Comparison of ENCODE assay signal across 8 cellular contexts in genomic region chrX:139930923-139931645, GRCh38. TPM values are rescaled to one million over a fixed set of nuclear protein-coding genes. Genes with fewer than 3 reads are reported as not detected.
DNase-seq lines count a peak whose midpoint lies in the region; ATAC-seq lines count a peak whose summit lies in the region.

No MANE protein-coding gene starts in this region.

- peak overlapping the region; percentile 42 for H3K4me3 ChIP-seq in CD8-positive, alpha-beta memory T cell (ENCODE audit: low read length)
- peak overlapping the region; percentile 90 for H3K4me3 ChIP-seq in HUES48 (ENCODE audit: low read depth, low read length)
- peak overlapping the region; percentile 59 for H3K4me3 ChIP-seq in endocrine pancreas (ENCODE audit: control insufficient read depth, insufficient read depth, low read length)
- H3K4me3 ChIP-seq in muscle layer of colon (ENCODE audit: low read depth in 1 of 2, low read length in 2 of 2), result peak overlapping the region; percentile 16 to 57
- H3K4me3 ChIP-seq in urinary bladder (ENCODE audit: low read depth, low read length), result peak overlapping the region; percentile 91

- DNase-seq in CD8-positive, alpha-beta memory T cell, result peak in 4 of 5 donors; percentile 2 to 43 (median 17)
- DNase-seq in activated CD4-positive, alpha-beta T cell treated with anti-CD3 and anti-CD28 coated beads for 48 hours, result peak; percentile 21
- no peak for DNase-seq in hippocampal formation (lab: John Stamatoyannopoulos, UW)

- no peaks in the 10 kb centered on the region for H3K9me3 Mint-ChIP-seq in CD8-positive, alpha-beta memory T cell

- H3K36me3 Mint-ChIP-seq in CD8-positive, alpha-beta memory T cell, result peaks cover 0 to 3% (median 0%) of the 10 kb centered on the region in 3 donors

- POLR2A ChIA-PET in CD8-positive, alpha-beta memory T cell (lab: Charles Lee), result no interaction called here

- H3K4me1 Mint-ChIP-seq in CD8-positive, alpha-beta memory T cell, result peaks cover 25 to 32% (median 31%) of the 10 kb centered on the region in 3 donors

- peak overlapping the region in 5 of 8 donors; percentile 47 to 87 (median 77) for H3K27ac Mint-ChIP-seq in CD8-positive, alpha-beta memory T cell

- CTCF ChIA-PET in CD8-positive, alpha-beta memory T cell (lab: Charles Lee), result interaction anchor here (0.9 to 1.0 kb wide), 2 partner anchors 19 to 193 kb away, joined by 3 to 4 read pairs; no protein-coding TSS in a partner anchor

- H3K27ac ChIP-seq in CD8-positive, alpha-beta memory T cell (ENCODE audit: low read depth, low read length), result peak overlapping the region; percentile 83
- H3K27ac ChIP-seq in HUES48 (ENCODE audit: low read depth, low read length) (no peak overlapping the region), muscle layer of colon (ENCODE audit: low read depth, low read length) (peak overlapping the region; percentile 70), urinary bladder (ENCODE audit: low read depth) (no peak overlapping the region)

- peaks cover 9% of the 10 kb centered on the region for H3K4me1 ChIP-seq in CD8-positive, alpha-beta memory T cell (ENCODE audit: insufficient read depth, low read length)
- peaks cover 39% of the 10 kb centered on the region for H3K4me1 ChIP-seq in HUES48 (ENCODE audit: control insufficient read depth, insufficient read depth, low read length)
- no peaks in the 10 kb centered on the region for H3K4me1 ChIP-seq in endocrine pancreas (ENCODE audit: control insufficient read depth, insufficient read depth, low read length)
- H3K4me1 ChIP-seq in muscle layer of colon (ENCODE audit: insufficient read depth, low read length), result peaks cover 4% of the 10 kb centered on the region
- no peaks in the 10 kb centered on the region for H3K4me1 ChIP-seq in urinary bladder (ENCODE audit: insufficient read depth)

- H3K9ac ChIP-seq in HUES48 (ENCODE audit: low read depth, low read length), result peak overlapping the region; percentile 64
- peak overlapping the region; percentile 51 for H3K9ac ChIP-seq in endocrine pancreas (ENCODE audit: control insufficient read depth, insufficient read depth, low read length)
- H3K9ac ChIP-seq in muscle layer of colon (ENCODE audit: low read length), result no peak overlapping the region

- H3K27me3 Mint-ChIP-seq in CD8-positive, alpha-beta memory T cell, result peaks cover 0 to 8% of the 10 kb centered on the region in 2 donors

- peak overlapping the region; percentile 78 to 92 (median 83) for H3K4me3 Mint-ChIP-seq in CD8-positive, alpha-beta memory T cell

- H3K27me3 ChIP-seq in CD8-positive, alpha-beta memory T cell (ENCODE audit: insufficient read depth, low read length, poor library complexity, severe bottlenecking), result no peaks in the 10 kb centered on the region
- H3K27me3 ChIP-seq in HUES48 (ENCODE audit: control insufficient read depth, insufficient read depth, low read length) (0 out of 2 replicates have a peak, but pooled peaks cover 3% of the 10 kb centered on the region), endocrine pancreas (ENCODE audit: control insufficient read depth, insufficient read depth, low read length) (no peaks in the 10 kb centered on the region), muscle layer of colon (ENCODE audit: control insufficient read depth in 1 of 2, insufficient read depth in 2 of 2, low read length in 2 of 2) (no peaks in the 10 kb centered on the region)

- no peaks in the 10 kb centered on the region for H3K9me3 ChIP-seq in CD8-positive, alpha-beta memory T cell (ENCODE audit: low read length)
- H3K9me3 ChIP-seq in HUES48 (ENCODE audit: control insufficient read depth, insufficient read depth, low read length), result no peaks in the 10 kb centered on the region
- no peaks in the 10 kb centered on the region for H3K9me3 ChIP-seq in endocrine pancreas (ENCODE audit: control insufficient read depth, low read length)
- H3K9me3 ChIP-seq in muscle layer of colon (ENCODE audit: low read length), result no peaks in the 10 kb centered on the region

- no peak for ATAC-seq in GM21717 (IDR thresholded peaks at IDR 0.05; ENCODE audit: unreplicated experiment)

- WGBS in urinary bladder, result 5% methylated on average over 27 of the region's 27 CpGs

- H3K36me3 ChIP-seq in CD8-positive, alpha-beta memory T cell (ENCODE audit: insufficient read depth, low read length), result no peaks in the 10 kb centered on the region
- H3K36me3 ChIP-seq in HUES48 (ENCODE audit: control insufficient read depth, insufficient read depth, low read length), result 0 out of 2 replicates have a peak, but pooled peaks cover 3% of the 10 kb centered on the region
- no peaks in the 10 kb centered on the region for H3K36me3 ChIP-seq in endocrine pancreas (ENCODE audit: control insufficient read depth, insufficient read depth, low read length)
- H3K36me3 ChIP-seq in muscle layer of colon (ENCODE audit: insufficient read depth, low read length), result no peaks in the 10 kb centered on the region
- no peaks in the 10 kb centered on the region for H3K36me3 ChIP-seq in urinary bladder (ENCODE audit: insufficient read depth)

RNA-seq across cellular contexts. Expression of gene ATP11C, which starts 1.8 kb away (rescaled TPM):
- total RNA-seq in CD8-positive, alpha-beta memory T cell, result 10 to 100 TPM; 15.7 to 17.0 TPM
- polyA plus RNA-seq in CD8-positive, alpha-beta memory T cell, result 7.3 TPM
- total RNA-seq in urinary bladder, result 69.2 TPM
- polyA plus RNA-seq in urinary bladder, result 19.3 TPM

RNA-seq across cellular contexts. Expression of gene CXorf66, which starts 34.2 kb away (rescaled TPM):
- total RNA-seq in CD8-positive, alpha-beta memory T cell, result not detected
- not detected for polyA plus RNA-seq in CD8-positive, alpha-beta memory T cell
- not detected for total RNA-seq in urinary bladder
- polyA plus RNA-seq in urinary bladder, result not detected

Comparison
In these comparisons a context has a peak if more than half of its experiments do, and no peak if none do; other contexts are left out.
1. DNase-seq: peak in CD8-positive, alpha-beta memory T cell (4 of 5) and activated CD4-positive, alpha-beta T cell treated with anti-CD3 and anti-CD28 coated beads for 48 hours (single experiment); none in hippocampal formation (0 of 2).
2. H3K27ac ChIP-seq: peak in CD8-positive, alpha-beta memory T cell (single experiment) and muscle layer of colon (single experiment); none in HUES48 (single experiment) and urinary bladder (single experiment).
3. H3K4me3 ChIP-seq: peak in every context shown above with its lines; median percentile 91 in urinary bladder; 90 in HUES48; 59 in endocrine pancreas; 42 in CD8-positive, alpha-beta memory T cell; 36 in muscle layer of colon.